In genomic region chr1:161074676-161075368, GRCh38 we compare ENCODE assay signal across 15 cellular contexts. TPM values are rescaled to one million over a fixed set of nuclear protein-coding genes. Genes with fewer than 3 reads are reported as not detected.
DNase-seq lines count a peak whose midpoint lies in the region; ATAC-seq and TF ChIP-seq lines count a peak whose summit lies in the region.
"Had no signal": no experiment of that assay in that cellular context is flagged by ENCODE, and none has a peak within 500 bp of the region (broad histone marks: within the 10 kb centered on the region; RNA-seq: fewer than 3 reads in every experiment).

No MANE protein-coding gene starts in this region.

- CTCF ChIA-PET in MCF 10A (lab: Yijun Ruan, JAX) = interaction anchor here (0.6 to 14.2 kb wide), 18 partner anchors 9 to 348 kb away, joined by 3 to 331 read pairs (median 5); partner anchors contain the start of genes F11R, KLHDC9, NIT1 and PFDN2

- ATAC-seq in GM21381 (IDR thresholded peaks at IDR 0.05; ENCODE audit: unreplicated experiment) = no peak

- peak overlapping the region; percentile 95 for H3K27ac Mint-ChIP-seq in MCF 10A (ENCODE audit: low read depth, unreplicated experiment)
- H3K27ac Mint-ChIP-seq: endodermal cell had no signal

- H3K4me3 ChIP-seq in skin epidermis = no peak overlapping the region
- no peak overlapping the region for H3K4me3 ChIP-seq in Peyer's patch
- H3K4me3 ChIP-seq: thyroid gland had no signal

- H3K27me3 Mint-ChIP-seq in MCF 10A (ENCODE audit: insufficient read depth, unreplicated experiment) = no peaks in the 10 kb centered on the region
- H3K27me3 Mint-ChIP-seq: activated CD4-positive, alpha-beta T cell treated with anti-CD3 and anti-CD28 coated beads, Interleukin-2, amount 10 ng/mL, durations not matched to agents 7 days and 5 days had no signal

- no peaks in the 10 kb centered on the region for H3K9me3 Mint-ChIP-seq in MCF 10A (ENCODE audit: unreplicated experiment)
- H3K9me3 Mint-ChIP-seq: activated CD4-positive, alpha-beta T cell treated with anti-CD3 and anti-CD28 coated beads, Interleukin-2, amount 10 ng/mL, durations not matched to agents 7 days and 5 days; endodermal cell had no signal

- no peaks in the 10 kb centered on the region for H3K9me3 ChIP-seq in Peyer's patch
- H3K9me3 ChIP-seq: thyroid gland had no signal

- peaks cover 0 to 5% (median 0%) of the 10 kb centered on the region in 4 donors for H3K4me1 ChIP-seq in Peyer's patch
- H3K4me1 ChIP-seq: thyroid gland had no signal

- TF ChIP-seq CTCF in MCF 10A (IDR thresholded peaks at IDR 0.05; ENCODE audit: unreplicated experiment) (no peak), Peyer's patch (IDR thresholded peaks at IDR 0.05) (no peak)

- POLR2A ChIA-PET in MCF 10A (lab: Yijun Ruan, JAX) = interaction anchor here (0.5 to 7.3 kb wide), 30 partner anchors 9 to 425 kb away, joined by 3 to 122 read pairs (median 5); partner anchors contain the start of genes DEDD, F11R, NIT1 and PFDN2

- no peak for TF ChIP-seq POLR2A in Peyer's patch (IDR thresholded peaks at IDR 0.05)

- intact Hi-C loops in MCF 10A (cut with micrococcal nuclease) = loop anchor here (1.0 kb wide), 2 partner anchors 40 to 82 kb away; no protein-coding TSS in a partner anchor

- H3K36me3 ChIP-seq in Peyer's patch = no peaks in the 10 kb centered on the region
- H3K36me3 ChIP-seq: thyroid gland had no signal

- DNase-seq in NCI-H146 (lab: John Stamatoyannopoulos, UW) (peak; percentile 28), NCI-H146 treated with DMSO at 0.1 percent for 48 hours (lab: John Stamatoyannopoulos, UW; ENCODE audit: unreplicated experiment) (no peak), MCF 10A (ENCODE audit: unreplicated experiment) (peak; percentile 96), Peyer's patch (no peak)
- DNase-seq: activated CD4-positive, alpha-beta T cell treated with anti-CD3 and anti-CD28 coated beads, Interleukin-2, amount 10 ng/mL, durations not matched to agents 7 days and 5 days; activated effector memory CD4-positive, alpha-beta T cell treated with Interleukin-2 at 50 U/mL for 16 hours; endodermal cell; glutamatergic neuron; NCI-H1930; thyroid gland had no signal

- H3K27me3 ChIP-seq in Peyer's patch = no peaks in the 10 kb centered on the region
- H3K27me3 ChIP-seq: thyroid gland had no signal

- no TSS peak for BruUV-seq in MCF 10A (replicated peaks; lab: Mats Ljungman, UMichigan)

- H3K36me3 Mint-ChIP-seq in MCF 10A (ENCODE audit: insufficient read depth, unreplicated experiment) = peaks cover 17% of the 10 kb centered on the region

- peak overlapping the region in 19 of 21 experiments; percentile 12 to 82 (median 66) for H3K27ac ChIP-seq in skin epidermis
- H3K27ac ChIP-seq in Peyer's patch = no peak overlapping the region
- H3K27ac ChIP-seq: thyroid gland had no signal

- H3K4me1 Mint-ChIP-seq in MCF 10A (ENCODE audit: insufficient read depth, unreplicated experiment) = peaks cover 48% of the 10 kb centered on the region

- peak overlapping the region; percentile 90 for H3K4me3 Mint-ChIP-seq in MCF 10A (ENCODE audit: unreplicated experiment)
- H3K4me3 Mint-ChIP-seq: activated CD4-positive, alpha-beta T cell treated with anti-CD3 and anti-CD28 coated beads, Interleukin-2, amount 10 ng/mL, durations not matched to agents 7 days and 5 days; endodermal cell had no signal

RNA-seq across cellular contexts. Expression of gene ARHGAP30, which starts 5.1 kb away (rescaled TPM):
- total RNA-seq in MCF 10A (2022) (0.34 and 0.58 TPM in 2 replicates), Peyer's patch (10 to 100 TPM in 1 of 4 donors, 1 to 10 TPM in 3; 5.1 to 31.4 (median 6.7) TPM)

RNA-seq across cellular contexts. Expression of gene NECTIN4, which starts 14.5 kb away (rescaled TPM):
- total RNA-seq in MCF 10A (2022) (7.0 and 11.2 TPM in 2 replicates), Peyer's patch (1 to 10 TPM in 3 of 4 donors, under 1 TPM in 1; 0.54 to 2.5 (median 1.6) TPM)
- total RNA-seq: endodermal cell; skeletal muscle tissue; T-helper 1 cell treated with Interleukin-12 subunit alpha and Interleukin-12 subunit beta and Interleukin-4 antibody, amounts not matched to agents 30 ng/mL and 1 ng/mL, for 36 hours had no signal

RNA-seq across cellular contexts. Expression of gene KLHDC9, which starts 23.3 kb away (rescaled TPM):
- total RNA-seq in MCF 10A (2022) (not detected in 2 replicates), Peyer's patch (1 to 10 TPM in 3 of 4 donors, not detected in 1; 2.1 to 4.8 (median 2.4) TPM)
- total RNA-seq: skeletal muscle tissue; T-helper 1 cell treated with Interleukin-12 subunit alpha and Interleukin-12 subunit beta and Interleukin-4 antibody, amounts not matched to agents 30 ng/mL and 1 ng/mL, for 36 hours had no signal

RNA-seq across cellular contexts. Expression of gene USF1, which starts 29.0 kb away (rescaled TPM):
- total RNA-seq in MCF 10A (2022) (48.8 and 52.8 TPM in 2 replicates), Peyer's patch (100 to 1,000 TPM in 1 of 4 donors, 10 to 100 TPM in 3; 72.0 to 119 (median 98.2) TPM)

RNA-seq across cellular contexts. Expression of gene TSTD1, which starts 36.1 kb away (rescaled TPM):
- total RNA-seq in MCF 10A (2022) = 35.2 and 48.0 TPM in 2 replicates
- 100 to 1,000 TPM in 1 of 4 donors, 10 to 100 TPM in 3; 33.0 to 152 (median 78.8) TPM for total RNA-seq in Peyer's patch
- total RNA-seq: A172 had no signal

Comparison
In these comparisons a context has a peak if more than half of its experiments do, and no peak if none do; other contexts are left out.
1. DNase-seq: peak in NCI-H146 (single experiment) and MCF 10A (single experiment); none in NCI-H146 treated with DMSO at 0.1 percent for 48 hours (single experiment) and Peyer's patch (0 of 3).
2. H3K27ac ChIP-seq: peak in skin epidermis (19 of 21); none in Peyer's patch (0 of 4).